In genomic region chr4:147625733-147626132, GRCh38 we compare ENCODE assay signal across 19 cellular contexts. TPM values are rescaled to one million over a fixed set of nuclear protein-coding genes. Genes with fewer than 3 reads are reported as not detected.
DNase-seq lines count a peak whose midpoint lies in the region; ATAC-seq and TF ChIP-seq lines count a peak whose summit lies in the region.
"Had no signal": no experiment of that assay in that cellular context is flagged by ENCODE, and none has a peak within 500 bp of the region (broad histone marks: within the 10 kb centered on the region; RNA-seq: fewer than 3 reads in every experiment).

No MANE protein-coding gene starts in this region.

- H3K4me1 ChIP-seq in HUES48 (ENCODE audit: control insufficient read depth, insufficient read depth, low read length) = peaks cover 45% of the 10 kb centered on the region
- peaks cover 0 to 10% of the 10 kb centered on the region in 2 donors for H3K4me1 ChIP-seq in right atrium auricular region
- H3K4me1 ChIP-seq: Caco-2 had no signal

- no peaks in the 10 kb centered on the region for H3K27me3 ChIP-seq in HUES48 (ENCODE audit: control insufficient read depth, insufficient read depth, low read length)
- H3K27me3 ChIP-seq in right atrium auricular region = no peaks in the 10 kb centered on the region
- H3K27me3 ChIP-seq: BLaER1 had no signal

- no peak overlapping the region for H3K4me3 Mint-ChIP-seq in activated CD4-positive, alpha-beta T cell treated with anti-CD3 and anti-CD28 coated beads for 36 hours
- H3K4me3 Mint-ChIP-seq in WTC11 = no peak overlapping the region
- no peak overlapping the region for H3K4me3 Mint-ChIP-seq in activated CD4-positive, alpha-beta memory T cell treated with anti-CD3 and anti-CD28 coated beads for 36 hours
- H3K4me3 Mint-ChIP-seq: B cell; CD4-positive, CD25-positive, alpha-beta regulatory T cell; CD8-positive, alpha-beta T cell; HFFc6 had no signal

- no peak overlapping the region for H3K4me3 ChIP-seq in HUES48 (ENCODE audit: low read depth, low read length)
- no peak overlapping the region for H3K4me3 ChIP-seq in right atrium auricular region
- H3K4me3 ChIP-seq: BLaER1, GM23248, HAP-1 had no signal

- H3K27me3 Mint-ChIP-seq in activated CD4-positive, alpha-beta T cell treated with anti-CD3 and anti-CD28 coated beads for 36 hours = no peaks in the 10 kb centered on the region
- H3K27me3 Mint-ChIP-seq in WTC11 (ENCODE audit: low read depth) = no peaks in the 10 kb centered on the region
- no peaks in the 10 kb centered on the region for H3K27me3 Mint-ChIP-seq in activated CD4-positive, alpha-beta memory T cell treated with anti-CD3 and anti-CD28 coated beads for 36 hours
- H3K27me3 Mint-ChIP-seq: B cell; CD4-positive, CD25-positive, alpha-beta regulatory T cell had no signal

- H3K4me1 Mint-ChIP-seq in activated CD4-positive, alpha-beta T cell treated with anti-CD3 and anti-CD28 coated beads for 36 hours = peaks cover 13% of the 10 kb centered on the region
- H3K4me1 Mint-ChIP-seq in WTC11 = peaks cover 50% of the 10 kb centered on the region
- peaks cover 7% of the 10 kb centered on the region for H3K4me1 Mint-ChIP-seq in activated CD4-positive, alpha-beta memory T cell treated with anti-CD3 and anti-CD28 coated beads for 36 hours (ENCODE audit: low read depth)

- no peak overlapping the region for H3K9ac ChIP-seq in HUES48 (ENCODE audit: low read depth, low read length)
- H3K9ac ChIP-seq: BLaER1, GM23248 had no signal

- H3K27ac Mint-ChIP-seq in activated CD4-positive, alpha-beta T cell treated with anti-CD3 and anti-CD28 coated beads for 36 hours = peak overlapping the region; percentile 7
- H3K27ac Mint-ChIP-seq in WTC11 = peak overlapping the region; percentile 62
- H3K27ac Mint-ChIP-seq in activated CD4-positive, alpha-beta memory T cell treated with anti-CD3 and anti-CD28 coated beads for 36 hours = no peak overlapping the region
- H3K27ac Mint-ChIP-seq: B cell; CD8-positive, alpha-beta T cell; HFFc6 had no signal

- H3K27ac ChIP-seq in HUES48 (ENCODE audit: low read depth, low read length) (peak overlapping the region; percentile 13), right atrium auricular region (no peak overlapping the region)
- H3K27ac ChIP-seq: 22Rv1, BLaER1, C4-2B, GM23248 had no signal

- H3K9me3 Mint-ChIP-seq in activated CD4-positive, alpha-beta T cell treated with anti-CD3 and anti-CD28 coated beads for 36 hours (ENCODE audit: low read depth) = no peaks in the 10 kb centered on the region
- H3K9me3 Mint-ChIP-seq in WTC11 = no peaks in the 10 kb centered on the region
- H3K9me3 Mint-ChIP-seq in activated CD4-positive, alpha-beta memory T cell treated with anti-CD3 and anti-CD28 coated beads for 36 hours = no peaks in the 10 kb centered on the region
- H3K9me3 Mint-ChIP-seq: CD4-positive, CD25-positive, alpha-beta regulatory T cell; CD8-positive, alpha-beta T cell; HFFc6 had no signal

- no peak for DNase-seq in activated CD4-positive, alpha-beta T cell treated with anti-CD3 and anti-CD28 coated beads for 36 hours
- no peak for DNase-seq in activated CD4-positive, alpha-beta T cell treated with anti-CD3 and anti-CD28 coated beads for 4 hours
- DNase-seq in WTC11 (ENCODE audit: low spot score) (no peak), right atrium auricular region (ENCODE audit: low spot score) (no peak)
- DNase-seq in activated CD4-positive, alpha-beta memory T cell treated with anti-CD3 and anti-CD28 coated beads for 36 hours = no peak
- DNase-seq: Caco-2; CD4-positive, CD25-positive, alpha-beta regulatory T cell; CD8-positive, alpha-beta T cell; DMS153; DND-41; GM23248; HFFc6 had no signal

- H3K36me3 ChIP-seq in HUES48 (ENCODE audit: control insufficient read depth, insufficient read depth, low read length) = peaks cover 76% of the 10 kb centered on the region
- peaks cover 57% of the 10 kb centered on the region for H3K36me3 ChIP-seq in right atrium auricular region

- no peak for TF ChIP-seq CTCF in WTC11 (IDR thresholded peaks at IDR 0.05)
- no peak for TF ChIP-seq CTCF in right atrium auricular region (IDR thresholded peaks at IDR 0.05)

- intact Hi-C loops in activated CD4-positive, alpha-beta T cell treated with anti-CD3 and anti-CD28 coated beads for 36 hours (cut with DNase I, micrococcal nuclease) = loop anchor here in 1 of 2 experiments (5.0 kb wide), 1 partner anchor 177 kb away; no protein-coding TSS in a partner anchor
- intact Hi-C loops in activated CD4-positive, alpha-beta memory T cell treated with anti-CD3 and anti-CD28 coated beads for 36 hours (cut with micrococcal nuclease) = no loop called here

- H3K36me3 Mint-ChIP-seq in activated CD4-positive, alpha-beta T cell treated with anti-CD3 and anti-CD28 coated beads for 36 hours (ENCODE audit: low read depth) = peaks cover 39% of the 10 kb centered on the region
- peaks cover 41% of the 10 kb centered on the region for H3K36me3 Mint-ChIP-seq in WTC11
- H3K36me3 Mint-ChIP-seq in activated CD4-positive, alpha-beta memory T cell treated with anti-CD3 and anti-CD28 coated beads for 36 hours = peaks cover 35% of the 10 kb centered on the region

- ATAC-seq in activated CD4-positive, alpha-beta T cell treated with anti-CD3 and anti-CD28 coated beads for 36 hours = no peak
- ATAC-seq in WTC11 = peak; percentile 51
- ATAC-seq in GM21360 (IDR thresholded peaks at IDR 0.05; ENCODE audit: unreplicated experiment) = no peak
- ATAC-seq: CD8-positive, alpha-beta T cell had no signal

- CTCF ChIA-PET in activated CD4-positive, alpha-beta T cell treated with anti-CD3 and anti-CD28 coated beads for 36 hours (lab: Charles Lee) = interaction anchor here (0.6 kb wide), 1 partner anchor 324 kb away, joined by 5 read pairs; no protein-coding TSS in a partner anchor
- CTCF ChIA-PET in WTC11 (lab: Charles Lee) = interaction anchor here (0.7 to 1.8 kb wide), 2 partner anchors 241 kb away, joined by 4 to 9 read pairs; no protein-coding TSS in a partner anchor
- CTCF ChIA-PET in activated CD4-positive, alpha-beta memory T cell treated with anti-CD3 and anti-CD28 coated beads for 36 hours (lab: Charles Lee) = interaction anchor here (2.0 kb wide), 1 partner anchor 9 kb away, joined by 4 read pairs; the partner anchor contains the start of gene TMEM184C

- POLR2A ChIA-PET in activated CD4-positive, alpha-beta T cell treated with anti-CD3 and anti-CD28 coated beads for 36 hours (lab: Charles Lee) = interaction anchor here (1.1 kb wide), 1 partner anchor 9 kb away, joined by 3 read pairs; the partner anchor contains the start of gene TMEM184C
- POLR2A ChIA-PET in WTC11 (lab: Charles Lee) = interaction anchor here (0.9 kb wide), 1 partner anchor 8 kb away, joined by 4 read pairs; the partner anchor contains the start of gene TMEM184C
- POLR2A ChIA-PET in activated CD4-positive, alpha-beta memory T cell treated with anti-CD3 and anti-CD28 coated beads for 36 hours (lab: Charles Lee) = no interaction called here

- no peaks in the 10 kb centered on the region for H3K9me3 ChIP-seq in HUES48 (ENCODE audit: control insufficient read depth, insufficient read depth, low read length)
- no peaks in the 10 kb centered on the region for H3K9me3 ChIP-seq in right atrium auricular region
- H3K9me3 ChIP-seq: BLaER1, Caco-2, HAP-1 had no signal

TF ChIP-seq in WTC11, 78 proteins besides CTCF, POLR2A, EP300 and RAD21 (continues in another document):
- TF ChIP-seq ZNF263 (CRISPR knock-in tag; IDR thresholded peaks at IDR 0.05; ENCODE audit: low read depth) (no peak), ZNF281 (CRISPR knock-in tag; IDR thresholded peaks at IDR 0.05) (no peak), ATF6 (CRISPR knock-in tag; IDR thresholded peaks at IDR 0.05) (no peak), FOXJ3 (CRISPR knock-in tag; IDR thresholded peaks at IDR 0.05; ENCODE audit: borderline replicate concordance) (no peak)

RNA-seq across cellular contexts. Expression of gene TMEM184C, which starts 8.5 kb away (rescaled TPM):
- 10 to 100 TPM; 11.7 to 15.3 TPM for total RNA-seq in activated CD4-positive, alpha-beta T cell treated with anti-CD3 and anti-CD28 coated beads for 36 hours
- total RNA-seq in WTC11 (2021) = 42.3 to 43.7 TPM (median 43.4 TPM) in 3 replicates
- total RNA-seq in right atrium auricular region = 10 to 100 TPM; 20.9 to 27.5 TPM
- total RNA-seq in activated CD4-positive, alpha-beta memory T cell treated with anti-CD3 and anti-CD28 coated beads for 36 hours = 10 to 100 TPM; 15.5 to 15.7 TPM

RNA-seq across cellular contexts. Expression of gene PRMT9, which starts 58.2 kb away (rescaled TPM):
- 1 to 10 TPM; 6.2 to 7.5 TPM for total RNA-seq in activated CD4-positive, alpha-beta T cell treated with anti-CD3 and anti-CD28 coated beads for 36 hours
- total RNA-seq in WTC11 (2021) = 9.5 to 11.4 TPM (median 10.4 TPM) in 3 replicates
- 1 to 10 TPM; 5.0 to 5.2 TPM for total RNA-seq in right atrium auricular region
- total RNA-seq in activated CD4-positive, alpha-beta memory T cell treated with anti-CD3 and anti-CD28 coated beads for 36 hours = 1 to 10 TPM; 7.9 to 8.3 TPM
